Comparison of ENCODE assay signal across 14 cellular contexts in genomic region chr7:36260481-36260880, GRCh38.
A peak's percentile ranks its signal among the peaks of the same experiment; 100 is the strongest.
DNase-seq lines count a peak whose midpoint lies in the region; ATAC-seq and TF ChIP-seq lines count a peak whose summit lies in the region.
"Had no signal": no experiment of that assay in that cellular context is flagged by ENCODE, and none has a peak within 500 bp of the region (broad histone marks: within the 10 kb centered on the region; RNA-seq: fewer than 3 reads in every experiment).

No MANE protein-coding gene starts in this region.

- no peaks in the 10 kb centered on the region for H4K20me1 ChIP-seq in OCI-LY3 (ENCODE audit: insufficient read depth, low read length)

- DNase-seq in DMS79 treated with DMSO at 0.1 percent for 48 hours (lab: John Stamatoyannopoulos, UW) = no peak
- no peak for DNase-seq in activated CD4-positive, alpha-beta T cell treated with anti-CD3 and anti-CD28 coated beads, Interleukin-2, amount 50 U/mL, for 4 hours
- DNase-seq in 8988T = no peak
- DNase-seq: CD4-positive, alpha-beta memory T cell; erythroblast; GF-D8; hippocampal formation; left ventricle myocardium superior; nephron progenitor cell had no signal

- H3K27ac ChIP-seq in OCI-LY3 (ENCODE audit: low read length) = no peak overlapping the region
- H3K27ac ChIP-seq in temporal lobe (ENCODE audit: low read depth, low read length) = peak overlapping the region; percentile 30

- peak overlapping the region; percentile 26; the same call in 1 of the 2 replicates for H3K4me2 ChIP-seq in OCI-LY3 (ENCODE audit: low read length)

- no peak overlapping the region for H2AFZ ChIP-seq in OCI-LY3 (ENCODE audit: low read depth, low read length)

- H3K4me3 ChIP-seq in OCI-LY3 (ENCODE audit: low read length) = no peak overlapping the region

- peaks cover 46% of the 10 kb centered on the region for H3K4me1 ChIP-seq in OCI-LY3 (ENCODE audit: low read length)

- ATAC-seq in GM18867 (IDR thresholded peaks at IDR 0.05; ENCODE audit: unreplicated experiment) (peak; percentile 53), HG02798 (IDR thresholded peaks at IDR 0.05; ENCODE audit: poor library complexity, unreplicated experiment) (peak; percentile 46)
- ATAC-seq: left ventricle myocardium superior, SK-N-SH treated with all-trans-retinoic acid at 6 μM for 48 hours had no signal

- no peaks in the 10 kb centered on the region for H3K36me3 ChIP-seq in OCI-LY3 (replicated peaks; ENCODE audit: low read depth, low read length)

- no peaks in the 10 kb centered on the region for H3K79me2 ChIP-seq in OCI-LY3 (ENCODE audit: low read length)

- no peaks in the 10 kb centered on the region for H3K9me3 ChIP-seq in OCI-LY3 (ENCODE audit: insufficient read depth, low read length)

- peaks cover 15% of the 10 kb centered on the region; the same call in 1 of the 2 replicates for H3K27me3 ChIP-seq in OCI-LY3 (ENCODE audit: low read depth, low read length)

- no peak for TF ChIP-seq CTCF in OCI-LY3 (IDR thresholded peaks at IDR 0.05; ENCODE audit: low read depth, low read length)

- H3K9ac ChIP-seq in OCI-LY3 (ENCODE audit: low read length) = no peak overlapping the region
